8 cellular contexts compared by ENCODE assay signal in the genomic region with DNA sequence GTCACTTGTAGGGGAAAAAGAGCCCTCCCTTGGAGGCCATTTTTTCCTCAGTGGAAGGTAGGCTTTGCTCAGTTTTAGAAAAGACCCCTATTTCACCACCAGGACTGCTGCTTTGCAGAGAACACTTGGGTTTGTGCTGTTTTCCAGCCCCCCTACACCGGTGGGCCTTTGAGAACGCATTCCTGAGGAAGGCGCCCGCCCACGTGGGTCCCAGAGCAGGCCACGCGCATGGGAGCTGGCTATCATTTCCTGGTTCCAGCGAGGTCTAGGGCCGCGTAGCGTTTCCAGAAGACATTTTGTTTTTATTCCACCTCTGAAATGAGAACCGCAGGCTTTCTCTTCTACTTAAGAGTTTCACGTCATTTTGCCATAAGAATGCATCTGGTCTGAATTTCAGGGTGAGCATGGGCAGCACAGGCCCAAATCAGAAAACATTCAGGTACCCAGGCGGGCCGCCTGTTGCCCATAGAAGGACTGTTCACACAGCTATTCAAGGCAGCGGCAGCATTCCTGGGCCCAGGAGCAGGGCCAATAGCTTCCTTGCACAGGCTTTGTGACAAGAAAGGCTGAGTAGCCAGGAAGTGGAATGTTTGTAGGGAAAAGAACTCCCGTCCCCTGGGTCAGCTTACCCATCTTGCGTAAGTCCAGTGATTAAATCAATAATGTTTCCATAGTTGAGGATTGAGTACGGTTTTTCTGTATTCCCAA. TPM values are rescaled to one million over a fixed set of nuclear protein-coding genes. Genes with fewer than 3 reads are reported as not detected.
DNase-seq lines count a peak whose midpoint lies in the region; ATAC-seq and TF ChIP-seq lines count a peak whose summit lies in the region.

No MANE protein-coding gene starts in this region.

- H3K9me3 ChIP-seq in aorta (ENCODE audit: control insufficient read depth, low read length): no peaks in the 10 kb centered on the region

- 3 to 4% methylated on average over 19 of the region's 19 CpGs for WGBS in aorta, 2 donors

- TF ChIP-seq CTCF in activated B cell treated with CpG ODN at 0.5 μM for 24 hours (IDR thresholded peaks at IDR 0.05): no peak

- H3K27me3 Mint-ChIP-seq in activated B cell treated with CpG ODN at 0.5 μM for 24 hours: no peaks in the 10 kb centered on the region

- H3K4me1 ChIP-seq in aorta (ENCODE audit: control insufficient read depth in 1 of 2, insufficient read depth in 2 of 2, low read length in 2 of 2): no peaks in the 10 kb centered on the region

- POLR2A ChIA-PET in activated B cell treated with CpG ODN at 0.5 μM for 24 hours (lab: Charles Lee): interaction anchor here (1.1 to 8.1 kb wide), 8 partner anchors 8 to 181 kb away, joined by 3 to 94 read pairs (median 14); a partner anchor contains a TSS

- peaks cover 0 to 2% of the 10 kb centered on the region in 2 donors for H3K27me3 ChIP-seq in aorta (ENCODE audit: control insufficient read depth in 1 of 2, insufficient read depth in 2 of 2, low read length in 1 of 2)

- ATAC-seq in activated B cell treated with CpG ODN at 0.5 μM for 24 hours (ENCODE audit: low read depth) (no peak), aorta (ENCODE audit: low FRiP score) (peak; percentile 63), GM21381 (IDR thresholded peaks at IDR 0.05; ENCODE audit: unreplicated experiment) (no peak)

- H3K36me3 ChIP-seq in aorta (ENCODE audit: control insufficient read depth in 1 of 2, insufficient read depth in 2 of 2, low read length in 1 of 2): no peaks in the 10 kb centered on the region

- DNase-seq in HCEC 1CT (peak; percentile 80), activated B cell treated with CpG ODN at 0.5 μM for 24 hours (no peak), fibroblast of gingiva (ENCODE audit: low read depth) (peak; percentile 93), myocyte (ENCODE audit: low read depth) (peak; percentile 85), aorta (peak; percentile 90 to 93), NCI-H2196 (lab: John Stamatoyannopoulos, UW; ENCODE audit: unreplicated experiment) (no peak), T-helper 9 cell (no peak)

- H3K4me1 Mint-ChIP-seq in activated B cell treated with CpG ODN at 0.5 μM for 24 hours: peaks cover 35% of the 10 kb centered on the region

- peak overlapping the region; percentile 85 for H3K4me3 Mint-ChIP-seq in activated B cell treated with CpG ODN at 0.5 μM for 24 hours

- peak overlapping the region; percentile 96 for H3K27ac Mint-ChIP-seq in activated B cell treated with CpG ODN at 0.5 μM for 24 hours

- intact Hi-C loops in activated B cell treated with CpG ODN at 0.5 μM for 24 hours (cut with micrococcal nuclease): loop anchor here (1.0 kb wide), 4 partner anchors 9 to 50 kb away; a partner anchor contains a TSS
- intact Hi-C loops in aorta (cut with DNase I): loop anchor here in 1 of 2 donors (1.0 to 10.0 kb wide), 2 partner anchors 9 to 181 kb away; a partner anchor contains a TSS

- no peaks in the 10 kb centered on the region for H3K9me3 Mint-ChIP-seq in activated B cell treated with CpG ODN at 0.5 μM for 24 hours

- H3K36me3 Mint-ChIP-seq in activated B cell treated with CpG ODN at 0.5 μM for 24 hours (ENCODE audit: low read depth): peaks cover 4% of the 10 kb centered on the region

- H3K27ac ChIP-seq in aorta (ENCODE audit: low read depth in 1 of 2, low read length in 2 of 2): peak overlapping the region; percentile 97 to 100

- H3K4me3 ChIP-seq in aorta (ENCODE audit: low read length in 2 of 2): peak overlapping the region in 1 of 2 donors; percentile 60

- CTCF ChIA-PET in activated B cell treated with CpG ODN at 0.5 μM for 24 hours (lab: Charles Lee): no interaction called here

RNA-seq across cellular contexts. Expression of a gene that starts 1.3 kb away (rescaled TPM):
- total RNA-seq in activated B cell treated with CpG ODN at 0.5 μM for 24 hours (14.6 and 15.9 TPM in 2 replicates), myocyte (118 and 122 TPM in 2 replicates), aorta (10 to 100 TPM; 37.5 to 38.3 TPM)
- polyA plus RNA-seq in myocyte (2012): 64.9 TPM
- polyA plus RNA-seq in aorta: 10 to 100 TPM; 10.8 to 38.0 TPM

RNA-seq across cellular contexts. Expression of a gene that starts 9.5 kb away (rescaled TPM):
- total RNA-seq in activated B cell treated with CpG ODN at 0.5 μM for 24 hours (5.4 and 6.1 TPM in 2 replicates), myocyte (7.4 and 9.6 TPM in 2 replicates), aorta (10 to 100 TPM; 19.0 to 19.3 TPM)
- polyA plus RNA-seq in myocyte (2012): 14.3 TPM
- polyA plus RNA-seq in aorta: 10 to 100 TPM in 1 of 2 donors, 1 to 10 TPM in 1; 3.6 to 10.8 TPM

RNA-seq across cellular contexts. Expression of a gene that starts 20.7 kb away (rescaled TPM):
- total RNA-seq in activated B cell treated with CpG ODN at 0.5 μM for 24 hours: 16.2 and 21.3 TPM in 2 replicates
- 31.1 and 33.0 TPM in 2 replicates for total RNA-seq in myocyte
- polyA plus RNA-seq in myocyte (2012): 19.3 TPM
- 10 to 100 TPM; 11.0 to 21.2 TPM for total RNA-seq in aorta
- polyA plus RNA-seq in aorta: 10 to 100 TPM; 20.8 to 44.1 TPM

RNA-seq across cellular contexts. Expression of a gene that starts 24.2 kb away (rescaled TPM):
- 53.2 and 53.8 TPM in 2 replicates for total RNA-seq in activated B cell treated with CpG ODN at 0.5 μM for 24 hours
- 14.0 and 17.5 TPM in 2 replicates for total RNA-seq in myocyte
- polyA plus RNA-seq in myocyte (2012): 19.9 TPM
- 10 to 100 TPM; 20.6 to 29.9 TPM for total RNA-seq in aorta
- polyA plus RNA-seq in aorta: 100 to 1,000 TPM in 1 of 2 donors, 10 to 100 TPM in 1; 25.2 to 204 TPM

RNA-seq across cellular contexts. Expression of a gene that starts 48.9 kb away (rescaled TPM):
- not detected in 2 replicates for total RNA-seq in activated B cell treated with CpG ODN at 0.5 μM for 24 hours
- 7.5 and 8.0 TPM in 2 replicates for total RNA-seq in myocyte
- polyA plus RNA-seq in myocyte (2012): 4.8 TPM
- not detected for total RNA-seq in aorta
- 1 to 10 TPM in 1 of 2 donors, not detected in 1; 1.3 TPM for polyA plus RNA-seq in aorta

Comparison
In these comparisons a context has a peak if more than half of its experiments do, and no peak if none do; other contexts are left out.
1. DNase-seq: peak in HCEC 1CT (single experiment), fibroblast of gingiva (single experiment), myocyte (single experiment) and aorta (2 of 2); none in activated B cell treated with CpG ODN at 0.5 μM for 24 hours (single experiment), NCI-H2196 (single experiment) and T-helper 9 cell (single experiment).